Comparison of ENCODE assay signal across 9 cellular contexts in the genomic region with DNA sequence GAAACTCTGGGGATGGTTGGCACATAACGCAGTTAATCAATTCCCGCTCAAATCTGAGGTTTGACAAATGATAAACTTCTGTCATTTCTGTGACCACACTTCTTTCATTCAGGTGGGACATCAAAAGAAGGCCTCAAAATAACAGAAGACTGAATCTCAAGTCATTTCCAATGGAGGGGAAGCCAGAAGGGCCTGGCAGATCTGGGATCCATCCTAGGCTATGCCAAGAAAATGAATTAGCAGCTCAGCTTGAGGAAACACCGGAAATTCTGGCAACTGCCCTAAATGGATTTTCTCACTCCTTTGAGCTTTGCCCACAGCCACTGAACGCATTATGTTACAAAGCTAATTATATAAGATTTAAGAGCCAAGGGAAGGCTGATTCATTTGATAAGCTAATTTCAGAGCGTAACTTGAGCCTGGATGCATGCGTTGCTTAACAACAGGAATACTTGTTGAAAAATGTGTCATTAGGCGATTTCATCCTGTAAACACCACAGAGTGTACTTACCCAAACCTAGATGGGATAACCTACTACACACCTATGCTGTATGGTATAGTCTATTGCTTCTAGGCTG. TPM values are rescaled to one million over a fixed set of nuclear protein-coding genes. Genes with fewer than 3 reads are reported as not detected.
DNase-seq lines count a peak whose midpoint lies in the region; ATAC-seq and TF ChIP-seq lines count a peak whose summit lies in the region.
"Had no signal": no experiment of that assay in that cellular context is flagged by ENCODE, and none has a peak within 500 bp of the region (broad histone marks: within the 10 kb centered on the region; RNA-seq: fewer than 3 reads in every experiment).

No MANE protein-coding gene starts in this region.

- TF ChIP-seq POLR2A in testis (IDR thresholded peaks at IDR 0.05), result no peak

- ATAC-seq in HG02981 (IDR thresholded peaks at IDR 0.05; ENCODE audit: unreplicated experiment), result no peak

- H3K9me3 ChIP-seq in neural cell (ENCODE audit: low read length) (no peaks in the 10 kb centered on the region), testis (no peaks in the 10 kb centered on the region)

- H3K4me1 ChIP-seq in testis, result peaks cover 7% of the 10 kb centered on the region

- no peaks in the 10 kb centered on the region for H3K79me2 ChIP-seq in neural cell (replicated peaks; ENCODE audit: insufficient read depth, low read length)

- no peak for TF ChIP-seq EP300 in neural cell (conservative IDR thresholded peaks at IDR 0.05; ENCODE audit: poor library complexity, severe bottlenecking)

- H2AFZ ChIP-seq in neural cell (ENCODE audit: low read depth, low read length), result peak overlapping the region; percentile 27

- H3K4me3 ChIP-seq in neural cell (ENCODE audit: low read length) (peak overlapping the region; percentile 52), testis (no peak overlapping the region)
- H3K4me3 ChIP-seq: cardiac muscle cell had no signal

- no peak for TF ChIP-seq RAD21 in neural cell (conservative IDR thresholded peaks at IDR 0.05)

- H3K9me2 ChIP-seq in neural cell (ENCODE audit: insufficient read depth, low read length), result no peaks in the 10 kb centered on the region

- H3K27me3 ChIP-seq in neural cell (ENCODE audit: insufficient read depth, low read depth, low read length) (no peaks in the 10 kb centered on the region), testis (no peaks in the 10 kb centered on the region)
- H3K27me3 ChIP-seq: cardiac muscle cell had no signal

- H3K27ac ChIP-seq in caudate nucleus (ENCODE audit: low read depth, low read length) (peak overlapping the region; percentile 97), neural cell (ENCODE audit: low read length) (peak overlapping the region; percentile 75), testis (no peak overlapping the region)
- H3K27ac ChIP-seq: cardiac muscle cell had no signal

- peak; percentile 3 for DNase-seq in DMS153 treated with DMSO at 0.1 percent for 48 hours (lab: John Stamatoyannopoulos, UW; ENCODE audit: unreplicated experiment)
- peak; percentile 80 to 95 for DNase-seq in NCI-H2081 (lab: John Stamatoyannopoulos, UW)
- DNase-seq in caudate nucleus (lab: John Stamatoyannopoulos, UW), result peak in 31 of 61 donors; percentile 9 to 71 (median 45)
- DNase-seq in testis, result no peak
- DNase-seq in activated effector memory CD4-positive, alpha-beta T cell treated with Interleukin-2 at 50 U/mL for 16 hours, result no peak
- DNase-seq in T-helper 9 cell, result no peak

- no peaks in the 10 kb centered on the region for H4K20me1 ChIP-seq in neural cell (ENCODE audit: insufficient read depth)

- H3K36me3 ChIP-seq in neural cell (ENCODE audit: insufficient read depth, low read length) (no peaks in the 10 kb centered on the region), testis (ENCODE audit: low read depth, missing control alignments) (no peaks in the 10 kb centered on the region)
- H3K36me3 ChIP-seq: cardiac muscle cell had no signal

- intact Hi-C loops in testis (cut with DNase I; ENCODE audit: low total_unique reads), result no loop called here

- peak overlapping the region; percentile 63 for H3K4me2 ChIP-seq in neural cell (ENCODE audit: low read length)

- H3F3A ChIP-seq in neural cell (ENCODE audit: insufficient read depth, low read length, poor library complexity, severe bottlenecking), result peaks cover 14% of the 10 kb centered on the region

- 83% methylated on average over 7 of the region's 7 CpGs for WGBS in testis, 2 donors

- TF ChIP-seq CTCF in neural cell (IDR thresholded peaks at IDR 0.05; ENCODE audit: poor library complexity, severe bottlenecking) (no peak), testis (IDR thresholded peaks at IDR 0.05) (no peak)

- peak overlapping the region; percentile 38 for H3K9ac ChIP-seq in neural cell (ENCODE audit: low read length)

TF ChIP-seq in neural cell, 6 proteins besides CTCF, POLR2A, EP300 and RAD21:
- TF ChIP-seq TAF1 (IDR thresholded peaks at IDR 0.05; ENCODE audit: low read depth) (no peak), SMC3 (conservative IDR thresholded peaks at IDR 0.05; ENCODE audit: poor library complexity) (no peak), EZH2 (IDR thresholded peaks at IDR 0.05; ENCODE audit: borderline replicate concordance, insufficient read depth, low read length, poor library complexity, severe bottlenecking) (no peak)

RNA-seq across cellular contexts. Expression of a gene that starts 47.1 kb away (rescaled TPM):
- polyA plus RNA-seq in neural cell (12.9 and 13.4 TPM in 2 replicates), testis (ENCODE audit: insufficient read depth, low read depth, low replicate concordance) (14.5 TPM)
- polyA minus RNA-seq in neural cell, result 27.8 and 34.7 TPM in 2 replicates
- total RNA-seq in testis, result 10 to 100 TPM; 33.1 to 41.2 TPM

Comparison
In these comparisons a context has a peak if more than half of its experiments do, and no peak if none do; other contexts are left out.
1. DNase-seq: peak in DMS153 treated with DMSO at 0.1 percent for 48 hours (single experiment), NCI-H2081 (2 of 2) and caudate nucleus (31 of 61); none in testis (single experiment), activated effector memory CD4-positive, alpha-beta T cell treated with Interleukin-2 at 50 U/mL for 16 hours (single experiment) and T-helper 9 cell (single experiment).
2. H3K27ac ChIP-seq: peak in caudate nucleus (single experiment) and neural cell (single experiment); none in testis (0 of 2).